In genomic region chr14:101927859-101928258, GRCh38 we compare ENCODE assay signal across 8 cellular contexts. TPM values are rescaled to one million over a fixed set of nuclear protein-coding genes. Genes with fewer than 3 reads are reported as not detected.
DNase-seq lines count a peak whose midpoint lies in the region; ATAC-seq and TF ChIP-seq lines count a peak whose summit lies in the region.

No MANE protein-coding gene starts in this region.

- no peak for ATAC-seq in HG03457 (IDR thresholded peaks at IDR 0.05; ENCODE audit: unreplicated experiment)

- peak; percentile 97 for DNase-seq in CD1c-positive myeloid dendritic cell (ENCODE audit: extremely low spot score)
- peak; percentile 98 for DNase-seq in fibroblast of mammary gland (ENCODE audit: low read depth)
- DNase-seq in posterior cingulate gyrus = peak in 8 of 10 donors; percentile 37 to 95 (median 60)
- DNase-seq in NCI-H1694 (lab: John Stamatoyannopoulos, UW) = no peak
- DNase-seq in NCI-H128 (lab: John Stamatoyannopoulos, UW; ENCODE audit: unreplicated experiment) = no peak
- DNase-seq in DMS79 (lab: John Stamatoyannopoulos, UW) = no peak

- H3K4me3 ChIP-seq in fibroblast of mammary gland (ENCODE audit: control insufficient read depth, low read depth, low read length) = no peak overlapping the region

- intact Hi-C loops in posterior cingulate gyrus (cut with DNase I) = no loop called here

- TF ChIP-seq CTCF in fibroblast of mammary gland (conservative IDR thresholded peaks at IDR 0.05; ENCODE audit: control insufficient read depth, insufficient read depth, low read depth, low read length) = no peak

TF ChIP-seq in PFSK-1, 5 proteins besides CTCF, POLR2A, EP300 and RAD21:
- TF ChIP-seq, protein P1, sequence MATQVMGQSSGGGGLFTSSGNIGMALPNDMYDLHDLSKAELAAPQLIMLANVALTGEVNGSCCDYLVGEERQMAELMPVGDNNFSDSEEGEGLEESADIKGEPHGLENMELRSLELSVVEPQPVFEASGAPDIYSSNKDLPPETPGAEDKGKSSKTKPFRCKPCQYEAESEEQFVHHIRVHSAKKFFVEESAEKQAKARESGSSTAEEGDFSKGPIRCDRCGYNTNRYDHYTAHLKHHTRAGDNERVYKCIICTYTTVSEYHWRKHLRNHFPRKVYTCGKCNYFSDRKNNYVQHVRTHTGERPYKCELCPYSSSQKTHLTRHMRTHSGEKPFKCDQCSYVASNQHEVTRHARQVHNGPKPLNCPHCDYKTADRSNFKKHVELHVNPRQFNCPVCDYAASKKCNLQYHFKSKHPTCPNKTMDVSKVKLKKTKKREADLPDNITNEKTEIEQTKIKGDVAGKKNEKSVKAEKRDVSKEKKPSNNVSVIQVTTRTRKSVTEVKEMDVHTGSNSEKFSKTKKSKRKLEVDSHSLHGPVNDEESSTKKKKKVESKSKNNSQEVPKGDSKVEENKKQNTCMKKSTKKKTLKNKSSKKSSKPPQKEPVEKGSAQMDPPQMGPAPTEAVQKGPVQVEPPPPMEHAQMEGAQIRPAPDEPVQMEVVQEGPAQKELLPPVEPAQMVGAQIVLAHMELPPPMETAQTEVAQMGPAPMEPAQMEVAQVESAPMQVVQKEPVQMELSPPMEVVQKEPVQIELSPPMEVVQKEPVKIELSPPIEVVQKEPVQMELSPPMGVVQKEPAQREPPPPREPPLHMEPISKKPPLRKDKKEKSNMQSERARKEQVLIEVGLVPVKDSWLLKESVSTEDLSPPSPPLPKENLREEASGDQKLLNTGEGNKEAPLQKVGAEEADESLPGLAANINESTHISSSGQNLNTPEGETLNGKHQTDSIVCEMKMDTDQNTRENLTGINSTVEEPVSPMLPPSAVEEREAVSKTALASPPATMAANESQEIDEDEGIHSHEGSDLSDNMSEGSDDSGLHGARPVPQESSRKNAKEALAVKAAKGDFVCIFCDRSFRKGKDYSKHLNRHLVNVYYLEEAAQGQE (IDR thresholded peaks at IDR 0.05; ENCODE audit: insufficient read depth in 1 of 2, low read depth in 2 of 2, low read length in 2 of 2) = no peak
- TF ChIP-seq FOXP2 (optimal IDR thresholded peaks at IDR 0.05; ENCODE audit: borderline replicate concordance, extremely low read depth, extremely low read length, insufficient read depth) = peak; percentile 69

RNA-seq across cellular contexts. Expression of gene DYNC1H1, which starts 36.5 kb away (rescaled TPM):
- 291 TPM for polyA plus RNA-seq in PFSK-1 (2012; ENCODE audit: insufficient read length, low read depth)

Comparison
In these comparisons a context has a peak if more than half of its experiments do, and no peak if none do; other contexts are left out.
1. DNase-seq: peak in CD1c-positive myeloid dendritic cell (single experiment), fibroblast of mammary gland (single experiment) and posterior cingulate gyrus (8 of 10); none in NCI-H1694 (single experiment), NCI-H128 (single experiment) and DMS79 (single experiment).